Comparison of ENCODE assay signal across 11 cellular contexts in the genomic region with DNA sequence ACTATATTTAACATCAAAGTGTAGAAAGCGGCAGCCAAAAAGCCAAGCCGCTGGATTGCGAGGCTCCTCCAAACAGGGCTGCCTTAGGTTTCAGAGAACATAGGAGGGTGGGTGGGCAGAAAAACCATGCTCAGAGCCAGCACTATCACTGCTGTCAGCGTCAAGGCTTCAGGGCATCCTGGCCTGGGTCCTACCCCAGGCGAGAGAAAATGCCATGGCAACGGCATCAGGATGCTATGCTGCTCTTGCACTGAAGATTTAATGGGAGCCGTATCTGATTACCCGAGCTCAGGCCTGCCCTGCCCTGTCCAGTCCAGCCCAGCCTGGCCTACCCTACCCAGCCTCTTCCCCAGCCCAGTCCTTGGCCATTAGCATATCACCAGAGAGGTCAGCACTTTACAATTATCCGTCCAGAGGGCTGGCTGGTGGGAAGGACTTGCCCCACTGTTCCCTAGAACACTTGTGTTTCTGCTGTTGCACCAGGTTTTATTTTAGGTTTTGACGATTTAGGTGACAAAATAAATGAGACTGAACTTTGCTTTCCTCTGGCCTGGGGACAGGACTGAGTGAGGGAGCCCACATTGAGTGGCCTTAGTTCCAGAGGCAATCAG.
DNase-seq lines count a peak whose midpoint lies in the region; ATAC-seq and TF ChIP-seq lines count a peak whose summit lies in the region.
"Had no signal": no experiment of that assay in that cellular context is flagged by ENCODE, and none has a peak within 500 bp of the region (broad histone marks: within the 10 kb centered on the region; RNA-seq: fewer than 3 reads in every experiment).

No MANE protein-coding gene starts in this region.

- BruUV-seq in mammary epithelial cell (replicated peaks; lab: Mats Ljungman, UMichigan) = no TSS peak

- H3K36me3 ChIP-seq in breast epithelium (no peaks in the 10 kb centered on the region), mammary epithelial cell (ENCODE audit: insufficient read depth, low read length) (no peaks in the 10 kb centered on the region), aorta (ENCODE audit: control insufficient read depth in 1 of 2, insufficient read depth in 2 of 2, low read length in 1 of 2) (peaks cover 0 to 1% of the 10 kb centered on the region in 2 donors), prostate gland (no peaks in the 10 kb centered on the region)
- H3K36me3 ChIP-seq: brain microvascular endothelial cell had no signal

- H3K27ac ChIP-seq in breast epithelium (peak overlapping the region; percentile 2 to 38), mammary epithelial cell (ENCODE audit: insufficient read depth, low read depth, low read length) (no peak overlapping the region), aorta (ENCODE audit: low read depth in 1 of 2, low read length in 2 of 2) (no peak overlapping the region), prostate gland (no peak overlapping the region)
- H3K27ac ChIP-seq: brain microvascular endothelial cell had no signal

- H3K4me1 ChIP-seq in breast epithelium (peaks cover 5 to 13% of the 10 kb centered on the region in 2 donors), mammary epithelial cell (ENCODE audit: insufficient read depth, low read length) (peaks cover 25% of the 10 kb centered on the region), aorta (ENCODE audit: control insufficient read depth in 1 of 2, insufficient read depth in 2 of 2, low read length in 2 of 2) (no peaks in the 10 kb centered on the region), prostate gland (replicated peaks) (peaks cover 22% of the 10 kb centered on the region)

- in situ Hi-C loops in mammary epithelial cell (cut with MboI; ENCODE audit: low sequenced_read_pairs in 2 of 2) = no loop called here

- DNase-seq in breast epithelium (ENCODE audit: low spot score in 2 of 2) (no peak), mammary epithelial cell (no peak), left ventricle myocardium superior (no peak), occipital lobe (lab: John Stamatoyannopoulos, UW) (peak; percentile 24), aorta (peak in 1 of 2 donors; percentile 55), epidermal melanocyte (ENCODE audit: insufficient read length, low spot score) (no peak), prostate gland (ENCODE audit: low spot score) (no peak)
- DNase-seq in stimulated activated CD4-positive, alpha-beta T cell treated with anti-CD3 and anti-CD28 coated beads, Interleukin-4, amount 100 ng/mL, for 24 hours = no peak
- DNase-seq: brain microvascular endothelial cell; kidney glomerular epithelial cell; stimulated activated CD8-positive, alpha-beta memory T cell treated with anti-CD3 and anti-CD28 coated beads, Interleukin-4, amount 100 ng/mL, for 48 hours had no signal

- intact Hi-C loops in breast epithelium (cut with DNase I; ENCODE audit: low total_unique reads) (no loop called here), mammary epithelial cell (cut with micrococcal nuclease) (loop anchor here (10.0 kb wide), 1 partner anchor 556 kb away; no protein-coding TSS in a partner anchor), left ventricle myocardium superior (cut with micrococcal nuclease) (no loop called here), aorta (cut with DNase I) (loop anchor here in 1 of 2 donors (5.0 to 10.0 kb wide), 2 partner anchors 44 to 64 kb away; partner anchors contain the start of genes DRC3 and TOM1L2), prostate gland (cut with DNase I) (no loop called here)

- no peak overlapping the region for H2AFZ ChIP-seq in mammary epithelial cell (ENCODE audit: low read depth, low read length)

- peaks cover 3% of the 10 kb centered on the region for H3K79me2 ChIP-seq in mammary epithelial cell (ENCODE audit: insufficient read depth, low read length)

- CTCF ChIA-PET in mammary epithelial cell (lab: Charles Lee; ENCODE audit: low non-redundant PET) = no interaction called here

- 85% methylated on average over 10 of the region's 10 CpGs for WGBS in mammary epithelial cell (ENCODE audit: low coverage, missing lambda C conversion rate)
- WGBS in aorta, 2 donors = 27 to 39% methylated on average over 10 of the region's 10 CpGs
- 26% methylated on average over 10 of the region's 10 CpGs for WGBS in prostate gland

- TF ChIP-seq POLR2A in breast epithelium (IDR thresholded peaks at IDR 0.05) (no peak), prostate gland (IDR thresholded peaks at IDR 0.05) (no peak)

- ATAC-seq in left ventricle myocardium superior = peak; percentile 67
- peak; percentile 41 for ATAC-seq in aorta (ENCODE audit: low FRiP score)

- H3K9ac ChIP-seq in mammary epithelial cell (ENCODE audit: insufficient read depth, low read length) = no peak overlapping the region

- H3K9me3 ChIP-seq in breast epithelium (no peaks in the 10 kb centered on the region), mammary epithelial cell (replicated peaks; ENCODE audit: insufficient read depth, low read length) (no peaks in the 10 kb centered on the region), aorta (ENCODE audit: control insufficient read depth, low read length) (no peaks in the 10 kb centered on the region), prostate gland (no peaks in the 10 kb centered on the region)

- H3K4me3 ChIP-seq in breast epithelium (no peak overlapping the region), mammary epithelial cell (replicated peaks in 1 of 3; ENCODE audit: insufficient read depth in 1 of 3, low read depth in 2 of 3, low read length in 3 of 3) (no peak overlapping the region), aorta (ENCODE audit: low read length in 2 of 2) (no peak overlapping the region), prostate gland (no peak overlapping the region)

- dilution Hi-C loops in mammary epithelial cell (cut with HindIII; ENCODE audit: low sequenced_read_pairs) = no loop called here

- H3K27me3 ChIP-seq in breast epithelium (no peaks in the 10 kb centered on the region), mammary epithelial cell (ENCODE audit: insufficient read depth, low read length) (no peaks in the 10 kb centered on the region), aorta (ENCODE audit: control insufficient read depth in 1 of 2, insufficient read depth in 2 of 2, low read length in 1 of 2) (no peaks in the 10 kb centered on the region), prostate gland (replicated peaks; ENCODE audit: insufficient read depth) (no peaks in the 10 kb centered on the region)
- H3K27me3 ChIP-seq: brain microvascular endothelial cell had no signal

- H3K4me2 ChIP-seq in mammary epithelial cell (ENCODE audit: insufficient read depth, low read depth, low read length) = no peak overlapping the region

- no peaks in the 10 kb centered on the region for H4K20me1 ChIP-seq in mammary epithelial cell (ENCODE audit: insufficient read depth, low read length)

- TF ChIP-seq CTCF in breast epithelium (IDR thresholded peaks at IDR 0.05) (no peak), mammary epithelial cell (conservative IDR thresholded peaks at IDR 0.05 in 1 of 2, IDR thresholded peaks at IDR 0.05 in 1 of 2; ENCODE audit: extremely low read depth in 1 of 2, insufficient read depth in 1 of 2, low read depth in 1 of 2, low read length in 2 of 2) (no peak), prostate gland (IDR thresholded peaks at IDR 0.05) (no peak)

Comparison
In these comparisons a context has a peak if more than half of its experiments do, and no peak if none do; other contexts are left out.
1. H3K27ac ChIP-seq: peak in breast epithelium (2 of 2); none in mammary epithelial cell (single experiment), aorta (0 of 2) and prostate gland (0 of 2).